25 cellular contexts compared by ENCODE assay signal in the genomic region with DNA sequence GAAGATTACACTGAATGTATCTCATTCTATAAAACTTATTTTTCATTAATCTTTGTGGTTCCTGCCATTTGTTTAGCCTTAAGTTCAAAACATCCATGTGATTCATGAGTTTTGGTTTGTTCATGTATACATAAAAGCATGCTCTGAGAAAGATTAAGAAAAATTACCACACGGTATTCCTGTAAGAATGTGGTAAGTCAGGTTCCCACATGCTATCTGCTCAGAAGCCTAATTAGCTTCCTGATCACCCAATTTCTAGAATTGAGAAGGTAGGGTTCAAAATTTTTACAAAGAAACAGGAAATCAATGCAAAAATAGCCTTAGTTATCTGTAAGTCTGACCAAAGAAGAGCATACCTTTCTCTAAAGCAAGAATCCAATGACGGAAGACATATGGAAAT.
"Had no signal": no experiment of that assay in that cellular context is flagged by ENCODE, and none has a peak within 500 bp of the region (broad histone marks: within the 10 kb centered on the region; RNA-seq: fewer than 3 reads in every experiment).

No MANE protein-coding gene starts in this region.

- H3K36me3 ChIP-seq: colonic mucosa, esophagus squamous epithelium, gastrocnemius medialis, heart right ventricle, left lung, lower lobe of right lung had no signal

- H3K4me3 Mint-ChIP-seq: dendritic cell treated with granulocyte-macrophage colony-stimulating factor and Interleukin-4, amounts not matched to agents 40 ng/mL and 50 ng/mL, for 4 days had no signal

- FAIRE-seq: endothelial cell of umbilical vein, islet of Langerhans, keratinocyte had no signal

- H3K4me1 ChIP-seq: colonic mucosa, esophagus squamous epithelium, gastrocnemius medialis, heart right ventricle, left lung, lower lobe of right lung had no signal

- H3K9me3 ChIP-seq: colonic mucosa, esophagus squamous epithelium, gastrocnemius medialis, heart right ventricle, lower lobe of right lung, mucosa of descending colon had no signal

- H3K27ac ChIP-seq: colonic mucosa, epithelial cell of prostate, esophagus squamous epithelium, gastrocnemius medialis, heart right ventricle, left lung, lower lobe of right lung had no signal

- H3K27ac Mint-ChIP-seq: dendritic cell treated with granulocyte-macrophage colony-stimulating factor and Interleukin-4, amounts not matched to agents 40 ng/mL and 50 ng/mL, for 4 days had no signal

- H3K27me3 Mint-ChIP-seq: dendritic cell treated with granulocyte-macrophage colony-stimulating factor and Interleukin-4, amounts not matched to agents 40 ng/mL and 50 ng/mL, for 4 days had no signal

- ATAC-seq: esophagus mucosa, gastrocnemius medialis, heart right ventricle, left cardiac atrium, left lung, left ventricle myocardium superior, lower lobe of right lung, mucosa of descending colon had no signal

- DNase-seq: colonic mucosa; cortex of kidney; effector CD4-positive, alpha-beta T cell; effector memory CD4-positive, alpha-beta T cell; erythroblast; esophagus squamous epithelium; foreskin fibroblast; foreskin melanocyte; gastrocnemius medialis; glutamatergic neuron; head of caudate nucleus; heart right ventricle; hippocampal formation; left cardiac atrium; left lung; left ventricle myocardium superior; lower lobe of right lung; mesenchymal stem cell; mucosa of descending colon had no signal

- H3K27me3 ChIP-seq: colonic mucosa, esophagus squamous epithelium, gastrocnemius medialis, heart right ventricle, left lung had no signal

- H3K4me3 ChIP-seq: colonic mucosa, esophagus squamous epithelium, gastrocnemius medialis, heart right ventricle, left lung, lower lobe of right lung, mucosa of descending colon had no signal
